ENCODE assay signal across 11 cellular contexts in the genomic region with DNA sequence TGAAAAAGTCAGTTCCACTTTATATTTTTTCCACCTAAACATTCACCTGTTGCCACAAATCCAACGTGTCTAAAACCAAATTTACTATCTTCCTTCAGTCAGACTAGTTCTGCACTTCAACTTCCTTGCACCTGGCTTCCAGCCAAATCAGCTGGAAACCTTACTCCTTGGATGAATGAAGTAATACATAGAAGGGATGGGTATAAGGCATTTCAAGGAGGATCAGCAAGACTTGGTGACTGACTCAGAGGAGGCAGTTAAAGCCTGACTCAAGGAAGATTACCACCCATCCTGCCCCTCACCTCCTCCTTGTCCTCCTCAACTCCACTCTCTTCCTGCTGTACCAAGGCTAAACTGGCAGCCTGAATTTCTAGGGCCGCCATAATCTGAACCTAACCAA. TPM values are rescaled to one million over a fixed set of nuclear protein-coding genes. Genes with fewer than 3 reads are reported as not detected.
A peak's percentile ranks its signal among the peaks of the same experiment; 100 is the strongest.
DNase-seq lines count a peak whose midpoint lies in the region; ATAC-seq, FAIRE-seq and TF ChIP-seq lines count a peak whose summit lies in the region.
"Had no signal": no experiment of that assay in that cellular context is flagged by ENCODE, and none has a peak within 500 bp of the region (broad histone marks: within the 10 kb centered on the region; RNA-seq: fewer than 3 reads in every experiment).

No MANE protein-coding gene starts in this region.

- peaks cover 15% of the 10 kb centered on the region for H3K27me3 Mint-ChIP-seq in activated naive CD4-positive, alpha-beta T cell treated with anti-CD3 and anti-CD28 coated beads, Interleukin-2, amount 10 ng/mL, durations not matched to agents 7 days and 5 days

- TF ChIP-seq RAD21 in HepG2 (CRISPR knock-in tag; IDR thresholded peaks at IDR 0.05): no peak

- no peaks in the 10 kb centered on the region for H3K36me3 Mint-ChIP-seq in activated naive CD4-positive, alpha-beta T cell treated with anti-CD3 and anti-CD28 coated beads, Interleukin-2, amount 10 ng/mL, durations not matched to agents 7 days and 5 days

- ATAC-seq in HepG2: no peak
- ATAC-seq: mucosa of descending colon had no signal

- no peaks in the 10 kb centered on the region for H3K4me1 Mint-ChIP-seq in activated naive CD4-positive, alpha-beta T cell treated with anti-CD3 and anti-CD28 coated beads, Interleukin-2, amount 10 ng/mL, durations not matched to agents 7 days and 5 days

- no peaks in the 10 kb centered on the region for H3K27me3 ChIP-seq in sigmoid colon
- peaks cover 0 to 17% of the 10 kb centered on the region in 2 experiments; a peak in 3 of 5 replicates for H3K27me3 ChIP-seq in HepG2 (ENCODE audit: control insufficient read depth in 1 of 2, insufficient read depth in 2 of 2, low read length in 2 of 2)

- TF ChIP-seq CTCF in epithelial cell of esophagus (IDR thresholded peaks at IDR 0.05; ENCODE audit: insufficient read depth, low read depth, low read length, missing control alignments): no peak
- TF ChIP-seq CTCF in sigmoid colon (IDR thresholded peaks at IDR 0.05): no peak
- no peak for TF ChIP-seq CTCF in HepG2 (CRISPR knock-in tag; IDR thresholded peaks at IDR 0.05)

- POLR2A ChIA-PET in HepG2 (lab: Yijun Ruan, JAX): no interaction called here

- BruUV-seq in HepG2 (replicated peaks; lab: Mats Ljungman, UMichigan): no TSS peak

- H3K9ac ChIP-seq in HepG2 (ENCODE audit: insufficient read depth, low read depth, low read length): no peak overlapping the region

- H4K20me1 ChIP-seq in HepG2 (ENCODE audit: insufficient read depth, low read length): no peaks in the 10 kb centered on the region

- no peaks in the 10 kb centered on the region for H3K79me2 ChIP-seq in HepG2 (ENCODE audit: insufficient read depth, low read length)

- H3K36me3 ChIP-seq in sigmoid colon (no peaks in the 10 kb centered on the region), HepG2 (replicated peaks in 1 of 2; ENCODE audit: control insufficient read depth in 1 of 2, insufficient read depth in 2 of 2, low read length in 2 of 2) (no peaks in the 10 kb centered on the region)

- TF ChIP-seq EP300 in sigmoid colon (IDR thresholded peaks at IDR 0.05) (no peak), HepG2 (IDR thresholded peaks at IDR 0.05; ENCODE audit: low read depth in 2 of 2, low read length in 2 of 2) (no peak), HepG2 (CRISPR knock-in tag; IDR thresholded peaks at IDR 0.05; ENCODE audit: borderline replicate concordance) (no peak)

- no peak overlapping the region for H3K27ac ChIP-seq in sigmoid colon
- no peak overlapping the region for H3K27ac ChIP-seq in HepG2 (ENCODE audit: extremely low read length, insufficient read depth, low read length)
- H3K27ac ChIP-seq: 22Rv1 had no signal

- H3K4me3 Mint-ChIP-seq in activated naive CD4-positive, alpha-beta T cell treated with anti-CD3 and anti-CD28 coated beads, Interleukin-2, amount 10 ng/mL, durations not matched to agents 7 days and 5 days: no peak overlapping the region

- H3K4me2 ChIP-seq in HepG2 (ENCODE audit: low read depth, low read length): no peak overlapping the region

- no peaks in the 10 kb centered on the region for H3K9me3 ChIP-seq in sigmoid colon
- no peaks in the 10 kb centered on the region for H3K9me3 ChIP-seq in HepG2 (ENCODE audit: low read length)
- H3K9me3 ChIP-seq: mucosa of descending colon had no signal

- CTCF ChIA-PET in activated naive CD4-positive, alpha-beta T cell treated with anti-CD3 and anti-CD28 coated beads, Interleukin-2, amount 10 ng/mL, durations not matched to agents 7 days and 5 days (lab: Charles Lee): no interaction called here
- CTCF ChIA-PET in HepG2 (lab: Yijun Ruan, JAX; ENCODE audit: low intra/inter-chr PET ratio, low total read pairs): no interaction called here

- H3K27ac Mint-ChIP-seq in activated naive CD4-positive, alpha-beta T cell treated with anti-CD3 and anti-CD28 coated beads, Interleukin-2, amount 10 ng/mL, durations not matched to agents 7 days and 5 days: no peak overlapping the region

- no peak overlapping the region for H3K4me3 ChIP-seq in epithelial cell of esophagus (ENCODE audit: low read length)
- no peak overlapping the region for H3K4me3 ChIP-seq in sigmoid colon
- H3K4me3 ChIP-seq in HepG2 (replicated peaks in 1 of 3; ENCODE audit: insufficient read depth in 1 of 3, low read depth in 2 of 3, low read length in 3 of 3): no peak overlapping the region
- H3K4me3 ChIP-seq: mucosa of descending colon had no signal

- H3K4me1 ChIP-seq in sigmoid colon (no peaks in the 10 kb centered on the region), HepG2 (ENCODE audit: insufficient read depth, low read length) (no peaks in the 10 kb centered on the region)

- TF ChIP-seq POLR2A in sigmoid colon (IDR thresholded peaks at IDR 0.05): no peak
- no peak for TF ChIP-seq POLR2A in HepG2 (IDR thresholded peaks at IDR 0.05; ENCODE audit: insufficient read depth in 1 of 2, low read depth in 2 of 2, low read length in 2 of 2)

- no peaks in the 10 kb centered on the region for H3K9me3 Mint-ChIP-seq in activated naive CD4-positive, alpha-beta T cell treated with anti-CD3 and anti-CD28 coated beads, Interleukin-2, amount 10 ng/mL, durations not matched to agents 7 days and 5 days

- DNase-seq in DMS 273 (lab: John Stamatoyannopoulos, UW; ENCODE audit: unreplicated experiment) (peak; percentile 67), DMS 273 treated with DMSO at 0.1 percent for 48 hours (lab: John Stamatoyannopoulos, UW) (no peak), NCI-H2171 (lab: John Stamatoyannopoulos, UW) (peak; percentile 14), epithelial cell of esophagus (ENCODE audit: low read depth) (peak; percentile 92), sigmoid colon (peak; percentile 63), HepG2 (ENCODE audit: low spot score) (no peak), NCI-H2227 (lab: John Stamatoyannopoulos, UW; ENCODE audit: unreplicated experiment) (no peak)
- no peak for DNase-seq in activated naive CD4-positive, alpha-beta T cell treated with anti-CD3 and anti-CD28 coated beads, Interleukin-2, amount 10 ng/mL, durations not matched to agents 7 days and 5 days
- DNase-seq: activated CD4-positive, alpha-beta T cell treated with anti-CD3 and anti-CD28 coated beads, Interleukin-2, amount 50 U/mL, for 4 hours had no signal

- in situ Hi-C loops in HepG2 (cut with HindIII; ENCODE audit: extremely low pct_ligation_motif_present, low pct_unique_long_range_greater_than_20kb): no loop called here

- no peak overlapping the region for H2AFZ ChIP-seq in HepG2 (ENCODE audit: low read length)

- no peak for FAIRE-seq in HepG2 (lab: Jason Lieb, UNC)

- 44 to 54% methylated on average over 2 of the region's 2 CpGs for WGBS in sigmoid colon, 2 donors
- 45% methylated on average over 2 of the region's 2 CpGs for WGBS in HepG2 (ENCODE audit: low lambda C conversion rate)

- intact Hi-C loops in sigmoid colon (cut with DNase I) (no loop called here), HepG2 (cut with micrococcal nuclease; ENCODE audit: unreplicated experiment) (no loop called here)

RNA-seq across cellular contexts. Expression of a gene that starts 37.1 kb away (rescaled TPM):
- total RNA-seq in sigmoid colon: 10 to 100 TPM in 3 of 4 donors, 1 to 10 TPM in 1; 8.0 to 17.5 (median 12.4) TPM
- polyA plus RNA-seq in sigmoid colon: 10 to 100 TPM in 1 of 3 donors, 1 to 10 TPM in 2; 5.8 to 10.2 (median 6.6) TPM
- total RNA-seq in HepG2 (2016; rRNA removed; fragmentation: Illumina TruSeq; extraction: Trizol): 33.4 and 38.0 TPM in 2 replicates
- 11.0 and 12.1 TPM in 2 replicates for total RNA-seq in HepG2 (2016; cell fraction: cytosol; rRNA removed; fragmentation: Illumina TruSeq; extraction: Trizol; ENCODE audit: low read depth)
- total RNA-seq in HepG2 (2016; cell fraction: insoluble cytoplasmic fraction; rRNA removed; fragmentation: Illumina TruSeq; extraction: Trizol): 36.8 and 38.6 TPM in 2 replicates
- 23.6 and 28.2 TPM in 2 replicates for total RNA-seq in HepG2 (2016; cell fraction: membrane; rRNA removed; fragmentation: Illumina TruSeq; extraction: Trizol)
- 43.9 and 45.3 TPM in 2 replicates for total RNA-seq in HepG2 (2016; cell fraction: nucleus; rRNA removed; fragmentation: Illumina TruSeq; extraction: Trizol)
- 6.6 and 7.1 TPM in 2 replicates for polyA plus RNA-seq in HepG2 (2011; rRNA removed)
- polyA plus RNA-seq in HepG2 (2011; cell fraction: cytosol; rRNA removed): 4.1 and 6.0 TPM in 2 replicates
- polyA plus RNA-seq in HepG2 (2011; cell fraction: nucleus; rRNA removed): 5.6 and 6.7 TPM in 2 replicates
- polyA plus RNA-seq in HepG2 (2012): 10.0 and 10.9 TPM in 2 replicates
- polyA plus RNA-seq in HepG2 (2016; cell fraction: cytosol; fragmentation: Illumina TruSeq; extraction: Trizol; ENCODE audit: low read depth): 1.2 and 1.3 TPM in 2 replicates
- 22.8 and 23.8 TPM in 2 replicates for polyA plus RNA-seq in HepG2 (2016; cell fraction: insoluble cytoplasmic fraction; fragmentation: Illumina TruSeq; extraction: Trizol; ENCODE audit: low read depth)
- polyA plus RNA-seq in HepG2 (2016; cell fraction: membrane; fragmentation: Illumina TruSeq; extraction: Trizol; ENCODE audit: low read depth): 3.5 and 3.9 TPM in 2 replicates
- polyA plus RNA-seq in HepG2 (2016; cell fraction: nucleus; fragmentation: Illumina TruSeq; extraction: Trizol; ENCODE audit: insufficient read depth, low read depth): 28.1 and 37.6 TPM in 2 replicates
- polyA minus RNA-seq in HepG2 (2011; rRNA and poly(A)+ RNA removed; ENCODE audit: low replicate concordance): 13.2 and 38.2 TPM in 2 replicates
- 9.9 and 12.2 TPM in 2 replicates for polyA minus RNA-seq in HepG2 (2011; cell fraction: cytosol; rRNA and poly(A)+ RNA removed)
- 31.5 and 45.8 TPM in 2 replicates for polyA minus RNA-seq in HepG2 (2011; cell fraction: nucleus; rRNA and poly(A)+ RNA removed)

RNA-seq across cellular contexts. Expression of a gene that starts 37.3 kb away (rescaled TPM):
- total RNA-seq in sigmoid colon (1 to 10 TPM; 3.2 to 5.5 (median 4.7) TPM), HepG2 (2016; rRNA removed; fragmentation: Illumina TruSeq; extraction: Trizol) (1.2 and 1.4 TPM in 2 replicates)
- polyA plus RNA-seq in sigmoid colon (1 to 10 TPM in 2 of 3 donors, under 1 TPM in 1; 0.60 to 2.9 (median 2.3) TPM), HepG2 (2011; rRNA removed) (0.69 and 0.91 TPM in 2 replicates)
- 1.1 and 1.3 TPM in 2 replicates for total RNA-seq in HepG2 (2016; cell fraction: cytosol; rRNA removed; fragmentation: Illumina TruSeq; extraction: Trizol; ENCODE audit: low read depth)
- 0.74 and 1.2 TPM in 2 replicates for total RNA-seq in HepG2 (2016; cell fraction: insoluble cytoplasmic fraction; rRNA removed; fragmentation: Illumina TruSeq; extraction: Trizol)
- 0.34 and 0.49 TPM in 2 replicates for total RNA-seq in HepG2 (2016; cell fraction: membrane; rRNA removed; fragmentation: Illumina TruSeq; extraction: Trizol)
- 2.2 and 2.3 TPM in 2 replicates for total RNA-seq in HepG2 (2016; cell fraction: nucleus; rRNA removed; fragmentation: Illumina TruSeq; extraction: Trizol)
- 0.16 and 0.24 TPM in 2 replicates for polyA plus RNA-seq in HepG2 (2011; cell fraction: cytosol; rRNA removed)
- 1.3 and 1.7 TPM in 2 replicates for polyA plus RNA-seq in HepG2 (2011; cell fraction: nucleus; rRNA removed)
- polyA plus RNA-seq in HepG2 (2012): 0.71 and 1.9 TPM in 2 replicates
- 0.03 TPM in 2 replicates for polyA plus RNA-seq in HepG2 (2016; cell fraction: cytosol; fragmentation: Illumina TruSeq; extraction: Trizol; ENCODE audit: low read depth)
- 0.59 and 0.84 TPM in 2 replicates for polyA plus RNA-seq in HepG2 (2016; cell fraction: insoluble cytoplasmic fraction; fragmentation: Illumina TruSeq; extraction: Trizol; ENCODE audit: low read depth)
- polyA plus RNA-seq in HepG2 (2016; cell fraction: membrane; fragmentation: Illumina TruSeq; extraction: Trizol; ENCODE audit: low read depth): 0.07 and 0.14 TPM in 2 replicates
- 2.0 and 3.5 TPM in 2 replicates for polyA plus RNA-seq in HepG2 (2016; cell fraction: nucleus; fragmentation: Illumina TruSeq; extraction: Trizol; ENCODE audit: insufficient read depth, low read depth)
- polyA minus RNA-seq in HepG2 (2011; rRNA and poly(A)+ RNA removed; ENCODE audit: low replicate concordance): 0.14 and 0.40 TPM in 2 replicates
- polyA minus RNA-seq in HepG2 (2011; cell fraction: cytosol; rRNA and poly(A)+ RNA removed): not detected in 2 replicates
- 1.8 and 3.5 TPM in 2 replicates for polyA minus RNA-seq in HepG2 (2011; cell fraction: nucleus; rRNA and poly(A)+ RNA removed)

Comparison
In these comparisons a context has a peak if more than half of its experiments do, and no peak if none do; other contexts are left out.
1. DNase-seq: peak in DMS 273 (single experiment), NCI-H2171 (single experiment), epithelial cell of esophagus (single experiment) and sigmoid colon (single experiment); none in DMS 273 treated with DMSO at 0.1 percent for 48 hours (single experiment), activated naive CD4-positive, alpha-beta T cell treated with anti-CD3 and anti-CD28 coated beads, Interleukin-2, amount 10 ng/mL, durations not matched to agents 7 days and 5 days (single experiment), HepG2 (single experiment) and NCI-H2227 (single experiment).